In genomic region chr2:174605687-174606086, GRCh38 we compare ENCODE assay signal across 10 cellular contexts. TPM values are rescaled to one million over a fixed set of nuclear protein-coding genes. Genes with fewer than 3 reads are reported as not detected.
DNase-seq lines count a peak whose midpoint lies in the region; ATAC-seq and TF ChIP-seq lines count a peak whose summit lies in the region.
"Had no signal": no experiment of that assay in that cellular context is flagged by ENCODE, and none has a peak within 500 bp of the region (broad histone marks: within the 10 kb centered on the region; RNA-seq: fewer than 3 reads in every experiment).

No MANE protein-coding gene starts in this region.

- peaks cover 10% of the 10 kb centered on the region for H3K36me3 Mint-ChIP-seq in activated naive CD4-positive, alpha-beta T cell treated with anti-CD3 and anti-CD28 coated beads, Interleukin-2, amount 50 U/mL, for 24 hours

- H3K27me3 ChIP-seq in esophagus muscularis mucosa = no peaks in the 10 kb centered on the region
- no peaks in the 10 kb centered on the region for H3K27me3 ChIP-seq in tibial artery
- no peaks in the 10 kb centered on the region for H3K27me3 ChIP-seq in gastrocnemius medialis

- H3K4me3 ChIP-seq in esophagus muscularis mucosa (no peak overlapping the region), tibial artery (no peak overlapping the region), gastrocnemius medialis (no peak overlapping the region)

- TF ChIP-seq EP300 in esophagus muscularis mucosa (IDR thresholded peaks at IDR 0.05) = no peak

- no peak overlapping the region for H3K4me3 Mint-ChIP-seq in activated naive CD4-positive, alpha-beta T cell treated with anti-CD3 and anti-CD28 coated beads, Interleukin-2, amount 50 U/mL, for 24 hours

- H3K9me3 ChIP-seq in esophagus muscularis mucosa (no peaks in the 10 kb centered on the region), tibial artery (no peaks in the 10 kb centered on the region), gastrocnemius medialis (no peaks in the 10 kb centered on the region)

- in situ Hi-C loops in gastrocnemius medialis (cut with MboI; ENCODE audit: low sequenced_read_pairs in 4 of 4) = no loop called here

- peaks cover 94% of the 10 kb centered on the region for H3K4me1 Mint-ChIP-seq in activated naive CD4-positive, alpha-beta T cell treated with anti-CD3 and anti-CD28 coated beads, Interleukin-2, amount 50 U/mL, for 24 hours

- H3K4me1 ChIP-seq in esophagus muscularis mucosa (peaks cover 26 to 75% (median 64%) of the 10 kb centered on the region in 4 donors), tibial artery (peaks cover 0 to 69% (median 45%) of the 10 kb centered on the region in 4 donors), gastrocnemius medialis (peaks cover 0 to 4% of the 10 kb centered on the region in 2 donors)

- TF ChIP-seq CTCF in esophagus muscularis mucosa (IDR thresholded peaks at IDR 0.05) = peak; percentile 37 to 62 (median 43)
- peak; percentile 48 to 52 for TF ChIP-seq CTCF in tibial artery (IDR thresholded peaks at IDR 0.05)
- TF ChIP-seq CTCF in gastrocnemius medialis (IDR thresholded peaks at IDR 0.05 in 4 of 5, conservative IDR thresholded peaks at IDR 0.05 in 1 of 5) = peak in 1 of 5 experiments; percentile 14

- H3K36me3 ChIP-seq in esophagus muscularis mucosa (peaks cover 0 to 3% (median 0%) of the 10 kb centered on the region in 4 donors), tibial artery (no peaks in the 10 kb centered on the region), gastrocnemius medialis (no peaks in the 10 kb centered on the region)

- TF ChIP-seq POLR2A in esophagus muscularis mucosa (IDR thresholded peaks at IDR 0.05; ENCODE audit: low read depth) (no peak), gastrocnemius medialis (IDR thresholded peaks at IDR 0.05) (no peak)

- H3K27ac ChIP-seq in esophagus muscularis mucosa (replicated peaks in 1 of 4) (peak overlapping the region; percentile 48 to 68 (median 56)), tibial artery (peak overlapping the region; percentile 48 to 62), gastrocnemius medialis (peak overlapping the region in 2 of 4 donors; percentile 0 to 7)
- H3K27ac ChIP-seq: epithelial cell of prostate had no signal

- no peak for DNase-seq in activated naive CD4-positive, alpha-beta T cell (lab: John Stamatoyannopoulos, UW)
- DNase-seq in esophagus muscularis mucosa (ENCODE audit: extremely low spot score) (no peak), tibial artery (no peak), gastrocnemius medialis (no peak), DMS153 (lab: John Stamatoyannopoulos, UW) (no peak)

- H3K9me3 Mint-ChIP-seq in activated naive CD4-positive, alpha-beta T cell treated with anti-CD3 and anti-CD28 coated beads, Interleukin-2, amount 50 U/mL, for 24 hours = no peaks in the 10 kb centered on the region

- H3K27ac Mint-ChIP-seq in activated naive CD4-positive, alpha-beta T cell treated with anti-CD3 and anti-CD28 coated beads, Interleukin-2, amount 50 U/mL, for 24 hours = peak overlapping the region; percentile 96

- H3K27me3 Mint-ChIP-seq in activated naive CD4-positive, alpha-beta T cell treated with anti-CD3 and anti-CD28 coated beads, Interleukin-2, amount 50 U/mL, for 24 hours = no peaks in the 10 kb centered on the region

- ATAC-seq in SK-N-SH treated with all-trans-retinoic acid at 6 μM for 48 hours = peak; percentile 69
- ATAC-seq in gastrocnemius medialis = no peak
- no peak for ATAC-seq in HG02870 (IDR thresholded peaks at IDR 0.05; ENCODE audit: unreplicated experiment)

- intact Hi-C loops in esophagus muscularis mucosa (cut with DNase I) (loop anchor here (5.0 kb wide), 1 partner anchor 77 kb away; no protein-coding TSS in a partner anchor), tibial artery (cut with DNase I; ENCODE audit: low total_unique reads) (loop anchor here (10.0 kb wide), 1 partner anchor 141 kb away; no protein-coding TSS in a partner anchor), gastrocnemius medialis (cut with DNase I; ENCODE audit: low total_unique reads) (loop anchor here (10.0 kb wide), 1 partner anchor 79 kb away; no protein-coding TSS in a partner anchor)

TF ChIP-seq in SK-N-SH treated with all-trans-retinoic acid at 6 μM for 48 hours, 23 proteins besides CTCF, POLR2A, EP300 and RAD21:
- TF ChIP-seq TOX (CRISPR knock-in tag; IDR thresholded peaks at IDR 0.05; ENCODE audit: borderline replicate concordance) (no peak), GLIS3 (CRISPR knock-in tag; IDR thresholded peaks at IDR 0.05) (no peak), ZNF70 (CRISPR knock-in tag; IDR thresholded peaks at IDR 0.05) (no peak), CSDC2 (CRISPR knock-in tag; IDR thresholded peaks at IDR 0.05) (no peak), ESRRG (CRISPR knock-in tag; IDR thresholded peaks at IDR 0.05) (no peak), PPARA (CRISPR knock-in tag; IDR thresholded peaks at IDR 0.05; ENCODE audit: borderline replicate concordance) (no peak), ISL1 (CRISPR knock-in tag; IDR thresholded peaks at IDR 0.05) (no peak), ZC3H10 (CRISPR knock-in tag; IDR thresholded peaks at IDR 0.05) (no peak), SNAI2 (CRISPR knock-in tag; IDR thresholded peaks at IDR 0.05) (no peak), ZFP3 (CRISPR knock-in tag; IDR thresholded peaks at IDR 0.05) (no peak), ZNF8 (CRISPR knock-in tag; IDR thresholded peaks at IDR 0.05) (no peak)
- TF ChIP-seq, protein P1, sequence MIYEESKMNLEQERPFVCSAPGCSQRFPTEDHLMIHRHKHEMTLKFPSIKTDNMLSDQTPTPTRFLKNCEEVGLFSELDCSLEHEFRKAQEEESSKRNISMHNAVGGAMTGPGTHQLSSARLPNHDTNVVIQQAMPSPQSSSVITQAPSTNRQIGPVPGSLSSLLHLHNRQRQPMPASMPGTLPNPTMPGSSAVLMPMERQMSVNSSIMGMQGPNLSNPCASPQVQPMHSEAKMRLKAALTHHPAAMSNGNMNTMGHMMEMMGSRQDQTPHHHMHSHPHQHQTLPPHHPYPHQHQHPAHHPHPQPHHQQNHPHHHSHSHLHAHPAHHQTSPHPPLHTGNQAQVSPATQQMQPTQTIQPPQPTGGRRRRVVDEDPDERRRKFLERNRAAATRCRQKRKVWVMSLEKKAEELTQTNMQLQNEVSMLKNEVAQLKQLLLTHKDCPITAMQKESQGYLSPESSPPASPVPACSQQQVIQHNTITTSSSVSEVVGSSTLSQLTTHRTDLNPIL (CRISPR knock-in tag; IDR thresholded peaks at IDR 0.05; ENCODE audit: low read depth) = no peak
- TF ChIP-seq, protein P2, sequence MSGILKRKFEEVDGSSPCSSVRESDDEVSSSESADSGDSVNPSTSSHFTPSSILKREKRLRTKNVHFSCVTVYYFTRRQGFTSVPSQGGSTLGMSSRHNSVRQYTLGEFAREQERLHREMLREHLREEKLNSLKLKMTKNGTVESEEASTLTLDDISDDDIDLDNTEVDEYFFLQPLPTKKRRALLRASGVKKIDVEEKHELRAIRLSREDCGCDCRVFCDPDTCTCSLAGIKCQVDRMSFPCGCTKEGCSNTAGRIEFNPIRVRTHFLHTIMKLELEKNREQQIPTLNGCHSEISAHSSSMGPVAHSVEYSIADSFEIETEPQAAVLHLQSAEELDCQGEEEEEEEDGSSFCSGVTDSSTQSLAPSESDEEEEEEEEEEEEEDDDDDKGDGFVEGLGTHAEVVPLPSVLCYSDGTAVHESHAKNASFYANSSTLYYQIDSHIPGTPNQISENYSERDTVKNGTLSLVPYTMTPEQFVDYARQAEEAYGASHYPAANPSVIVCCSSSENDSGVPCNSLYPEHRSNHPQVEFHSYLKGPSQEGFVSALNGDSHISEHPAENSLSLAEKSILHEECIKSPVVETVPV (CRISPR knock-in tag; IDR thresholded peaks at IDR 0.05) = no peak

RNA-seq across cellular contexts. Expression of gene WIPF1, which starts 8.1 kb away (rescaled TPM):
- 10 to 100 TPM; 31.5 to 61.5 (median 36.3) TPM for total RNA-seq in esophagus muscularis mucosa
- 1 to 10 TPM; 3.1 to 8.4 (median 4.9) TPM for total RNA-seq in gastrocnemius medialis
- total RNA-seq: G401 had no signal
